1 cellular context compared by ENCODE assay signal in the genomic region with DNA sequence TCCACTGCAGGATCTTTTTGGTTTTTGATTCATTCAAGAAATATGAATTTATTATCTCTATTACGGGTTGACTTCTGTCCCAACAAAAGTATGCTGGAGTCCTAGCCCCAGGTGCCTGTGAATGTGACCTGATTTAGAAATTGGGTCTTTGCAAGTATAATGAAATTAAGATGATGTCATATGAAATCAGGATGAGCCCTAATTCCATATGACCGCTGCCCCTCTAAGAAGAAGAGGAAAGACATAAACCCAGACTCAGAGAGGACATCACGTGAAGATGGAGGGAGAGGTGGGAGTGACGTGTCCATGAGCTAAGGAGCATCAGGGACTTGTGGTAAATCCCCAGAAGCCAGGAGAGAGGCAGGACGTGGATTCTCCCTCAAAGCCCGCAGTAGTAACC.
TF ChIP-seq lines count a peak whose summit lies in the region.

No MANE protein-coding gene starts in this region.

TF ChIP-seq in GM12878, 131 proteins besides CTCF, POLR2A, EP300 and RAD21:
- TF ChIP-seq ATF7 (IDR thresholded peaks at IDR 0.05; ENCODE audit: low read depth) (0 out of 2 replicates have a peak, but pooled peaks have one; percentile 34), MXI1 (IDR thresholded peaks at IDR 0.05; ENCODE audit: low read depth, low read length) (no peak)
TF ChIP-seq in GM12878: peak in this region for 1.
